ENCODE assay signal across 8 cellular contexts in genomic region chr15:74461847-74462511, GRCh38. TPM values are rescaled to one million over a fixed set of nuclear protein-coding genes. Genes with fewer than 3 reads are reported as not detected.
DNase-seq lines count a peak whose midpoint lies in the region; TF ChIP-seq lines count a peak whose summit lies in the region.

No MANE protein-coding gene starts in this region.

- peak overlapping the region; percentile 94 for H3K4me3 Mint-ChIP-seq in activated T-cell treated with anti-CD3 and anti-CD28 coated beads, Interleukin-2, amount 50 U/mL, for 24 hours

- H3K27me3 ChIP-seq in iPS-18a (ENCODE audit: control insufficient read depth, insufficient read depth, low read length) (no peaks in the 10 kb centered on the region), thymus (ENCODE audit: control insufficient read depth, insufficient read depth) (no peaks in the 10 kb centered on the region)

- H3K9ac ChIP-seq in iPS-18a (ENCODE audit: low read length) = peak overlapping the region; percentile 72

- H3K9me3 ChIP-seq in iPS-18a (ENCODE audit: control insufficient read depth, low read depth, low read length) = no peaks in the 10 kb centered on the region
- no peaks in the 10 kb centered on the region for H3K9me3 ChIP-seq in thymus (ENCODE audit: control insufficient read depth)

- no peak for TF ChIP-seq CTCF in WI38 (IDR thresholded peaks at IDR 0.05; ENCODE audit: low read depth, low read length)

- peaks cover 12% of the 10 kb centered on the region for H3K4me1 ChIP-seq in iPS-18a (ENCODE audit: control insufficient read depth, low read depth, low read length)
- H3K4me1 ChIP-seq in thymus (ENCODE audit: control insufficient read depth, insufficient read depth, low read length) = peaks cover 17% of the 10 kb centered on the region

- H3K4me1 Mint-ChIP-seq in activated T-cell treated with anti-CD3 and anti-CD28 coated beads, Interleukin-2, amount 50 U/mL, for 24 hours (ENCODE audit: low read depth) = peaks cover 49% of the 10 kb centered on the region

- no peaks in the 10 kb centered on the region for H3K36me3 ChIP-seq in iPS-18a (ENCODE audit: control insufficient read depth, low read depth, low read length)
- peaks cover 8% of the 10 kb centered on the region for H3K36me3 ChIP-seq in thymus (ENCODE audit: control insufficient read depth, insufficient read depth)

- H3K9me3 Mint-ChIP-seq in activated T-cell treated with anti-CD3 and anti-CD28 coated beads, Interleukin-2, amount 50 U/mL, for 24 hours = no peaks in the 10 kb centered on the region

- WGBS in thymus = 66% methylated on average over 8 of the region's 8 CpGs

- H3K27ac Mint-ChIP-seq in activated T-cell treated with anti-CD3 and anti-CD28 coated beads, Interleukin-2, amount 50 U/mL, for 24 hours = peak overlapping the region; percentile 99

- H3K27ac ChIP-seq in iPS-18a (ENCODE audit: low read length) = peak overlapping the region; percentile 17
- H3K27ac ChIP-seq in thymus (ENCODE audit: low read depth) = no peak overlapping the region

- H3K36me3 Mint-ChIP-seq in activated T-cell treated with anti-CD3 and anti-CD28 coated beads, Interleukin-2, amount 50 U/mL, for 24 hours (ENCODE audit: low read depth) = peaks cover 54% of the 10 kb centered on the region

- no peak for DNase-seq in activated T-cell treated with anti-CD3 and anti-CD28 coated beads, Interleukin-2, amount 50 U/mL, for 24 hours
- DNase-seq in activated T-cell treated with anti-CD3 and anti-CD28 coated beads for 4 hours (no peak), hypothalamus (lab: John Stamatoyannopoulos, UW) (no peak), NCI-H2029 treated with DMSO at 0.1 percent for 48 hours (lab: John Stamatoyannopoulos, UW) (no peak), SHP77 (lab: John Stamatoyannopoulos, UW) (no peak)

- H3K27me3 Mint-ChIP-seq in activated T-cell treated with anti-CD3 and anti-CD28 coated beads, Interleukin-2, amount 50 U/mL, for 24 hours = no peaks in the 10 kb centered on the region

- H3K4me3 ChIP-seq in WI38 (ENCODE audit: low read depth, low read length) = peak overlapping the region; percentile 77
- peak overlapping the region; percentile 84 for H3K4me3 ChIP-seq in iPS-18a (ENCODE audit: low read length)
- H3K4me3 ChIP-seq in thymus (ENCODE audit: low read length) = peak overlapping the region; percentile 87

RNA-seq across cellular contexts. Expression of gene UBL7, which starts 1.0 kb away (rescaled TPM):
- polyA plus RNA-seq in thymus = 38.7 TPM

RNA-seq across cellular contexts. Expression of gene SEMA7A, which starts 28.2 kb away (rescaled TPM):
- 12.3 TPM for polyA plus RNA-seq in thymus
